In genomic region chr18:8844721-8845148, GRCh38 we compare ENCODE assay signal across 13 cellular contexts.
DNase-seq lines count a peak whose midpoint lies in the region; ATAC-seq, FAIRE-seq and TF ChIP-seq lines count a peak whose summit lies in the region.
"Had no signal": no experiment of that assay in that cellular context is flagged by ENCODE, and none has a peak within 500 bp of the region (broad histone marks: within the 10 kb centered on the region; RNA-seq: fewer than 3 reads in every experiment).

No MANE protein-coding gene starts in this region.

- H3K36me3 ChIP-seq in PC-3 (ENCODE audit: low read depth, low read length) (no peaks in the 10 kb centered on the region), keratinocyte (ENCODE audit: control insufficient read depth in 2 of 2, extremely low read depth in 1 of 2, insufficient read depth in 2 of 2, low read length in 2 of 2) (no peaks in the 10 kb centered on the region)
- H3K36me3 ChIP-seq: tibial artery had no signal

- ATAC-seq in PC-3: peak; percentile 71
- no peak for ATAC-seq in HG02970 (IDR thresholded peaks at IDR 0.05; ENCODE audit: low FRiP score, unreplicated experiment)
- ATAC-seq: activated T-cell treated with anti-CD3 and anti-CD28 coated beads, Interleukin-2, amount 50 U/mL, for 72 hours had no signal

- H3K9ac ChIP-seq in PC-3 (ENCODE audit: low read length) (peak overlapping the region; percentile 67), keratinocyte (ENCODE audit: control insufficient read depth, extremely low read depth, insufficient read depth, low read length) (peak overlapping the region; percentile 39)

- no TSS peak for BruUV-seq in PC-3 (replicated peaks; lab: Mats Ljungman, UMichigan)

- H3K4me3 ChIP-seq in PC-3 (ENCODE audit: low read length): no peak overlapping the region
- H3K4me3 ChIP-seq in keratinocyte (ENCODE audit: control insufficient read depth in 2 of 3, extremely low read depth in 1 of 3, insufficient read depth in 2 of 3, low read depth in 1 of 3, low read length in 3 of 3): no peak overlapping the region
- H3K4me3 ChIP-seq: tibial artery had no signal

- dilution Hi-C loops in keratinocyte (cut with MboI; ENCODE audit: extremely low pct_ligation_motif_present, low sequenced_read_pairs): no loop called here

- H3K27me3 ChIP-seq in PC-3 (ENCODE audit: low read length) (no peaks in the 10 kb centered on the region), keratinocyte (ENCODE audit: control insufficient read depth, extremely low read depth, insufficient read depth, low read length) (no peaks in the 10 kb centered on the region)

- CTCF ChIA-PET in PC-3 (lab: Charles Lee): no interaction called here

- H3K79me2 ChIP-seq in PC-3 (ENCODE audit: low read length) (no peaks in the 10 kb centered on the region), keratinocyte (ENCODE audit: control insufficient read depth, insufficient read depth, low read length) (no peaks in the 10 kb centered on the region)

- POLR2A ChIA-PET in PC-3 (lab: Charles Lee; ENCODE audit: unreplicated experiment): no interaction called here

- TF ChIP-seq CTCF in PC-3 (conservative IDR thresholded peaks at IDR 0.05; ENCODE audit: low read depth, low read length) (no peak), keratinocyte (optimal IDR thresholded peaks at IDR 0.05 in 1 of 3, IDR thresholded peaks at IDR 0.05 in 1 of 3, conservative IDR thresholded peaks at IDR 0.05 in 1 of 3; ENCODE audit: extremely low read depth in 1 of 3, insufficient read depth in 2 of 3, low read length in 3 of 3) (no peak)

- H3K9me1 ChIP-seq in keratinocyte (ENCODE audit: control insufficient read depth, extremely low read depth, insufficient read depth, low read length): no peaks in the 10 kb centered on the region

- H3K4me1 ChIP-seq in PC-3 (ENCODE audit: insufficient read depth, low read length) (peaks cover 13% of the 10 kb centered on the region), keratinocyte (ENCODE audit: control insufficient read depth, extremely low read depth, insufficient read depth, low read length) (peaks cover 25% of the 10 kb centered on the region)
- H3K4me1 ChIP-seq: tibial artery had no signal

- H3K9me2 ChIP-seq in PC-3 (replicated peaks; ENCODE audit: low read length): no peaks in the 10 kb centered on the region

- DNase-seq in COLO668 (lab: John Stamatoyannopoulos, UW; ENCODE audit: unreplicated experiment) (peak; percentile 11), NCI-H1436 (lab: John Stamatoyannopoulos, UW) (peak; percentile 77), PC-3 (peak; percentile 77), keratinocyte (ENCODE audit: low read depth, low spot score) (peak; percentile 89), SKM-1 (lab: John Stamatoyannopoulos, UW; ENCODE audit: unreplicated experiment) (no peak), RKO (ENCODE audit: low spot score) (no peak), NOMO-1 treated with dmso at 0.1 percent for 144 hours (lab: John Stamatoyannopoulos, UW; ENCODE audit: unreplicated experiment) (no peak)
- DNase-seq: activated CD4-positive, alpha-beta T cell treated with anti-CD3 and anti-CD28 coated beads for 48 hours; activated T-cell treated with anti-CD3 and anti-CD28 coated beads, Interleukin-2, amount 50 U/mL, for 72 hours; NCI-H1105; OCI-M1; tibial artery had no signal

- H4K20me1 ChIP-seq in PC-3 (ENCODE audit: low read length) (no peaks in the 10 kb centered on the region), keratinocyte (ENCODE audit: control insufficient read depth, extremely low read depth, insufficient read depth, low read length) (no peaks in the 10 kb centered on the region)

- H3K9me3 ChIP-seq in PC-3 (ENCODE audit: low read length): no peaks in the 10 kb centered on the region
- H3K9me3 ChIP-seq in keratinocyte (ENCODE audit: control insufficient read depth, low read depth, low read length): no peaks in the 10 kb centered on the region
- H3K9me3 ChIP-seq: tibial artery had no signal

- H3K27ac ChIP-seq in PC-3 (ENCODE audit: low read length) (peak overlapping the region; percentile 76), keratinocyte (ENCODE audit: control insufficient read depth, insufficient read depth, low read length) (peak overlapping the region; percentile 56)
- H3K27ac ChIP-seq: tibial artery had no signal

- no peaks in the 10 kb centered on the region for H3F3A ChIP-seq in PC-3 (ENCODE audit: low read length, unreplicated experiment)

- peak; percentile 9 for FAIRE-seq in keratinocyte (lab: Jason Lieb, UNC)

- H2AFZ ChIP-seq in PC-3 (ENCODE audit: low read length) (peak overlapping the region; percentile 42), keratinocyte (ENCODE audit: control insufficient read depth, low read length) (peak overlapping the region; percentile 48)

- H3K4me2 ChIP-seq in PC-3 (ENCODE audit: low read length) (peak overlapping the region; percentile 24), keratinocyte (ENCODE audit: control insufficient read depth, extremely low read depth, insufficient read depth, low read depth, low read length) (peak overlapping the region; percentile 18)

- intact Hi-C loops in PC-3 (cut with micrococcal nuclease): no loop called here

Comparison
In these comparisons a context has a peak if more than half of its experiments do, and no peak if none do; other contexts are left out.
1. DNase-seq: peak in COLO668 (single experiment), NCI-H1436 (single experiment), PC-3 (single experiment) and keratinocyte (single experiment); none in SKM-1 (single experiment), RKO (single experiment) and NOMO-1 treated with dmso at 0.1 percent for 144 hours (single experiment).